Comparison of ENCODE assay signal across 8 cellular contexts in genomic region chr15:94174399-94174802, GRCh38. TPM values are rescaled to one million over a fixed set of nuclear protein-coding genes. Genes with fewer than 3 reads are reported as not detected.
DNase-seq lines count a peak whose midpoint lies in the region; ATAC-seq and TF ChIP-seq lines count a peak whose summit lies in the region.

No MANE protein-coding gene starts in this region.

- POLR2A ChIA-PET in BJ (lab: Charles Lee): no interaction called here
- POLR2A ChIA-PET in activated CD8-positive, alpha-beta T cell treated with anti-CD3 and anti-CD28 coated beads for 36 hours (lab: Charles Lee): no interaction called here

- no peaks in the 10 kb centered on the region for H3K4me1 ChIP-seq in uterus
- H3K4me1 ChIP-seq in prostate gland (replicated peaks): no peaks in the 10 kb centered on the region

- intact Hi-C loops in activated CD8-positive, alpha-beta T cell treated with anti-CD3 and anti-CD28 coated beads for 36 hours (cut with micrococcal nuclease): loop anchor here (5.0 kb wide), 2 partner anchors 53 to 133 kb away; no protein-coding TSS in a partner anchor
- intact Hi-C loops in uterus (cut with DNase I; ENCODE audit: low total_unique reads): no loop called here
- intact Hi-C loops in prostate gland (cut with DNase I): no loop called here

- no peak overlapping the region for H3K27ac ChIP-seq in caudate nucleus (ENCODE audit: low read depth, low read length)
- no peak overlapping the region for H3K27ac ChIP-seq in uterus
- H3K27ac ChIP-seq in prostate gland: no peak overlapping the region

- H3K36me3 ChIP-seq in BJ (ENCODE audit: control insufficient read depth, insufficient read depth, low read length): no peaks in the 10 kb centered on the region
- H3K36me3 ChIP-seq in uterus: no peaks in the 10 kb centered on the region
- H3K36me3 ChIP-seq in prostate gland: no peaks in the 10 kb centered on the region

- TF ChIP-seq POLR2A in uterus (IDR thresholded peaks at IDR 0.05) (no peak), prostate gland (IDR thresholded peaks at IDR 0.05) (no peak)

- H3K4me3 ChIP-seq in BJ (ENCODE audit: low read depth, low read length) (no peak overlapping the region), uterus (no peak overlapping the region), prostate gland (no peak overlapping the region)

- H3K4me3 Mint-ChIP-seq in activated CD8-positive, alpha-beta T cell treated with anti-CD3 and anti-CD28 coated beads for 36 hours: no peak overlapping the region
- H3K4me3 Mint-ChIP-seq in stimulated activated naive CD8-positive, alpha-beta T cell treated with anti-CD3 and anti-CD28 coated beads, Interleukin-15, Interleukin-2, amounts not matched to agents 100 ng/mL and 50 ng/mL, for 24 hours: peak overlapping the region; percentile 67

- CTCF ChIA-PET in BJ (lab: Yijun Ruan, JAX): interaction anchor here (1.1 to 3.0 kb wide), 3 partner anchors 10 to 150 kb away, joined by 3 to 24 read pairs (median 5); no protein-coding TSS in a partner anchor
- CTCF ChIA-PET in activated CD8-positive, alpha-beta T cell treated with anti-CD3 and anti-CD28 coated beads for 36 hours (lab: Charles Lee): interaction anchor here (1.4 to 2.9 kb wide), 4 partner anchors 10 to 159 kb away, joined by 3 to 14 read pairs (median 10); no protein-coding TSS in a partner anchor

- peaks cover 2% of the 10 kb centered on the region for H3K27me3 Mint-ChIP-seq in activated CD8-positive, alpha-beta T cell treated with anti-CD3 and anti-CD28 coated beads for 36 hours
- peaks cover 30% of the 10 kb centered on the region for H3K27me3 Mint-ChIP-seq in stimulated activated naive CD8-positive, alpha-beta T cell treated with anti-CD3 and anti-CD28 coated beads, Interleukin-15, Interleukin-2, amounts not matched to agents 100 ng/mL and 50 ng/mL, for 24 hours

- peaks cover 27% of the 10 kb centered on the region for H3K4me1 Mint-ChIP-seq in activated CD8-positive, alpha-beta T cell treated with anti-CD3 and anti-CD28 coated beads for 36 hours (ENCODE audit: low read depth)
- peaks cover 50% of the 10 kb centered on the region for H3K4me1 Mint-ChIP-seq in stimulated activated naive CD8-positive, alpha-beta T cell treated with anti-CD3 and anti-CD28 coated beads, Interleukin-15, Interleukin-2, amounts not matched to agents 100 ng/mL and 50 ng/mL, for 24 hours (ENCODE audit: low read depth)

- no peaks in the 10 kb centered on the region for H3K36me3 Mint-ChIP-seq in activated CD8-positive, alpha-beta T cell treated with anti-CD3 and anti-CD28 coated beads for 36 hours (ENCODE audit: low read depth)
- peaks cover 23% of the 10 kb centered on the region for H3K36me3 Mint-ChIP-seq in stimulated activated naive CD8-positive, alpha-beta T cell treated with anti-CD3 and anti-CD28 coated beads, Interleukin-15, Interleukin-2, amounts not matched to agents 100 ng/mL and 50 ng/mL, for 24 hours (ENCODE audit: low read depth)

- no peaks in the 10 kb centered on the region for H3K9me3 Mint-ChIP-seq in activated CD8-positive, alpha-beta T cell treated with anti-CD3 and anti-CD28 coated beads for 36 hours
- peaks cover 21% of the 10 kb centered on the region for H3K9me3 Mint-ChIP-seq in stimulated activated naive CD8-positive, alpha-beta T cell treated with anti-CD3 and anti-CD28 coated beads, Interleukin-15, Interleukin-2, amounts not matched to agents 100 ng/mL and 50 ng/mL, for 24 hours

- no peak overlapping the region for H3K27ac Mint-ChIP-seq in activated CD8-positive, alpha-beta T cell treated with anti-CD3 and anti-CD28 coated beads for 36 hours
- H3K27ac Mint-ChIP-seq in stimulated activated naive CD8-positive, alpha-beta T cell treated with anti-CD3 and anti-CD28 coated beads, Interleukin-15, Interleukin-2, amounts not matched to agents 100 ng/mL and 50 ng/mL, for 24 hours: peak overlapping the region; percentile 81

- H3K9me3 ChIP-seq in uterus (no peaks in the 10 kb centered on the region), prostate gland (no peaks in the 10 kb centered on the region)

- H3K27me3 ChIP-seq in BJ (ENCODE audit: control insufficient read depth, insufficient read depth, low read length) (no peaks in the 10 kb centered on the region), uterus (no peaks in the 10 kb centered on the region), prostate gland (replicated peaks; ENCODE audit: insufficient read depth) (no peaks in the 10 kb centered on the region)

- ATAC-seq in GM19351 (IDR thresholded peaks at IDR 0.05; ENCODE audit: unreplicated experiment): peak; percentile 87
- ATAC-seq in HG03432 (IDR thresholded peaks at IDR 0.05; ENCODE audit: unreplicated experiment): peak; percentile 89
- peak; percentile 93 for ATAC-seq in activated CD8-positive, alpha-beta T cell treated with anti-CD3 and anti-CD28 coated beads for 36 hours

- DNase-seq in BJ (ENCODE audit: low read depth) (peak; percentile 66), caudate nucleus (lab: John Stamatoyannopoulos, UW) (no peak), uterus (no peak), prostate gland (ENCODE audit: low spot score) (no peak)
- DNase-seq in activated CD8-positive, alpha-beta T cell treated with anti-CD3 and anti-CD28 coated beads for 36 hours: peak; percentile 54

- TF ChIP-seq CTCF in BJ (IDR thresholded peaks at IDR 0.05; ENCODE audit: insufficient read depth, low read depth, low read length) (no peak), uterus (IDR thresholded peaks at IDR 0.05) (no peak), prostate gland (IDR thresholded peaks at IDR 0.05) (no peak)
- no peak for TF ChIP-seq CTCF in activated CD8-positive, alpha-beta T cell treated with anti-CD3 and anti-CD28 coated beads for 36 hours (IDR thresholded peaks at IDR 0.05)

RNA-seq across cellular contexts. Expression of gene MCTP2, which starts 57.0 kb away (rescaled TPM):
- 9.5 TPM in 2 replicates for polyA plus RNA-seq in BJ (2011; rRNA removed)
- 11.0 and 16.3 TPM in 2 replicates for polyA minus RNA-seq in BJ (2011; rRNA and poly(A)+ RNA removed)
- total RNA-seq in activated CD8-positive, alpha-beta T cell treated with anti-CD3 and anti-CD28 coated beads for 36 hours: 10 to 100 TPM; 16.2 to 18.3 TPM
- 10 to 100 TPM in 2 of 4 donors, 1 to 10 TPM in 2; 3.3 to 98.9 (median 11.7) TPM for total RNA-seq in uterus
- 10 to 100 TPM; 25.4 to 46.3 TPM for total RNA-seq in prostate gland

Comparison
In these comparisons a context has a peak if more than half of its experiments do, and no peak if none do; other contexts are left out.
1. DNase-seq: peak in BJ (single experiment) and activated CD8-positive, alpha-beta T cell treated with anti-CD3 and anti-CD28 coated beads for 36 hours (single experiment); none in caudate nucleus (0 of 61), uterus (0 of 2) and prostate gland (single experiment).
2. Peak in every context shown above with its lines, with median percentiles within 50 percentile points of each other: ATAC-seq.